In the genomic region with DNA sequence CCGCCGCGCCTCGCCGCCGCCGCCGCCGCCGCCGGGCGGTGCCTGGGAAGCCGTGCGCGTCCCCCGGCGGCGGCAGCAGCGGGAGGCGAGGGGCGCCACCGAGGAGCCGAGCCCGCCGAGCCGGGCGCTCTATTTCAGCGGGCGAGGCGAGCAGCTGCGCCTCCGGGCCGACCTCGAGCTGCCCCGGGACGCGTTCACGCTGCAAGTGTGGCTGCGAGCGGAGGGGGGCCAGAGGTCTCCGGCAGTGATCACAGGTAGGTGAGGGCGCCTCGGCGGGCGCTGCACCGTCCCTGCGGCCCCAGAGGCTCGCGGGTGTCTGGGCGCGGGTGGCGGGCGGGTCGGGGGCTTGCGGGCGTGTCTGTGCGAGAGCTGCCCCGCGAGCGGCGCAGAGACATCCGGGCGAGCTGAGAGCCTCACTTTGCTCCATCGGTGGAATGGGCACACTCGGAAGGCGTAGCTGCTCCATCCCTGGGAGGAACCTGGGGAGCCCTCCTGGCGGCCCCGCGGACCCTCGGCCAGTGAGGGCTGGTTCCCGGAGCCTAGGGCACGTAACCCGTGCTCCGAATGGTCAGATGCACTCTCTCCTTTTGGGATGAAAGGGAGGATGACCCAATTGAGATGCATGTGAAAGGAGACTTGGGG, we compare ENCODE assay signal across 9 cellular contexts. TPM values are rescaled to one million over a fixed set of nuclear protein-coding genes. Genes with fewer than 3 reads are reported as not detected.
A peak's percentile ranks its signal among the peaks of the same experiment; 100 is the strongest.
DNase-seq lines count a peak whose midpoint lies in the region; ATAC-seq, FAIRE-seq and TF ChIP-seq lines count a peak whose summit lies in the region.
"Had no signal": no experiment of that assay in that cellular context is flagged by ENCODE, and none has a peak within 500 bp of the region (broad histone marks: within the 10 kb centered on the region; RNA-seq: fewer than 3 reads in every experiment).

No MANE protein-coding gene starts in this region.

- H3F3A ChIP-seq in SK-N-SH (replicated peaks; ENCODE audit: insufficient read depth) = peaks cover 53% of the 10 kb centered on the region

- H3K36me3 ChIP-seq in SK-N-SH (replicated peaks in 1 of 2; ENCODE audit: control insufficient read depth in 1 of 2, insufficient read depth in 2 of 2, low read length in 1 of 2) (peaks cover 0 to 18% of the 10 kb centered on the region in 2 experiments), psoas muscle (ENCODE audit: insufficient read depth in 1 of 2, low read depth in 1 of 2) (no peaks in the 10 kb centered on the region)

- peak; percentile 8 to 20 for ATAC-seq in left cardiac atrium
- ATAC-seq in psoas muscle = peak in 2 of 4 donors; percentile 6 to 22
- no peak for ATAC-seq in activated CD8-positive, alpha-beta memory T cell treated with anti-CD3 and anti-CD28 coated beads, Interleukin-2, amount 10 ng/mL, durations not matched to agents 7 days and 5 days

- no peak for TF ChIP-seq RAD21 in SK-N-SH (IDR thresholded peaks at IDR 0.05; ENCODE audit: low read length)

- no peak for TF ChIP-seq EP300 in SK-N-SH (IDR thresholded peaks at IDR 0.05; ENCODE audit: borderline replicate concordance in 1 of 2, low read depth in 1 of 2, low read length in 1 of 2)

- TF ChIP-seq CTCF in SK-N-SH (IDR thresholded peaks at IDR 0.05) (no peak), psoas muscle (IDR thresholded peaks at IDR 0.05) (no peak)

- H3K9me2 ChIP-seq in SK-N-SH = no peaks in the 10 kb centered on the region

- peaks cover 19 to 33% of the 10 kb centered on the region in 2 experiments for H3K4me1 ChIP-seq in SK-N-SH (ENCODE audit: control insufficient read depth in 1 of 2, insufficient read depth in 2 of 2, low read depth in 1 of 2, low read length in 1 of 2)
- H3K4me1 ChIP-seq in psoas muscle = peaks cover 17% of the 10 kb centered on the region

- no peaks in the 10 kb centered on the region for H3K36me3 Mint-ChIP-seq in activated CD8-positive, alpha-beta memory T cell treated with anti-CD3 and anti-CD28 coated beads, Interleukin-2, amount 10 ng/mL, durations not matched to agents 7 days and 5 days

- DNase-seq in GM12891 (ENCODE audit: insufficient read length, low spot score) (peak; percentile 9), SK-N-SH (peak; percentile 83), left cardiac atrium (peak; percentile 29), psoas muscle (peak; percentile 23 to 59), NCI-H524 treated with DMSO at 0.1 percent for 48 hours (lab: John Stamatoyannopoulos, UW) (no peak), ureter (ENCODE audit: low spot score) (no peak), occipital lobe (lab: John Stamatoyannopoulos, UW) (no peak)
- no peak for DNase-seq in activated CD8-positive, alpha-beta memory T cell treated with anti-CD3 and anti-CD28 coated beads, Interleukin-2, amount 10 ng/mL, durations not matched to agents 7 days and 5 days
- DNase-seq: NK-92 treated with Interleukin-12 subunit alpha and Interleukin-12 subunit beta, amount 100 ng/mL, for 24 hours had no signal

- H3K27ac ChIP-seq in SK-N-SH (ENCODE audit: low read depth in 2 of 2, low read length in 1 of 2) (peak overlapping the region in 1 of 2 experiments; percentile 94; a peak in 3 of 4 replicates), psoas muscle (no peak overlapping the region)

- H3K4me2 ChIP-seq in SK-N-SH = peak overlapping the region; percentile 91

- intact Hi-C loops in left cardiac atrium (cut with DNase I) (loop anchor here (5.0 to 10.0 kb wide), 4 partner anchors 338 to 508 kb away; no protein-coding TSS in a partner anchor), psoas muscle (cut with DNase I) (loop anchor here (5.0 to 10.0 kb wide), 5 partner anchors 67 to 562 kb away; no protein-coding TSS in a partner anchor)

- H3K27me3 ChIP-seq in SK-N-SH (ENCODE audit: insufficient read depth) (no peaks in the 10 kb centered on the region), psoas muscle (ENCODE audit: insufficient read depth in 3 of 3, low read length in 2 of 3) (peaks cover 0 to 40% (median 3%) of the 10 kb centered on the region in 3 donors)

- H2AFZ ChIP-seq in SK-N-SH (ENCODE audit: low read depth) = no peak overlapping the region

- H3K27ac Mint-ChIP-seq in activated CD8-positive, alpha-beta memory T cell treated with anti-CD3 and anti-CD28 coated beads, Interleukin-2, amount 10 ng/mL, durations not matched to agents 7 days and 5 days = no peak overlapping the region

- H3K9ac ChIP-seq in SK-N-SH = peak overlapping the region; percentile 99

- no peak overlapping the region for H3K4me3 Mint-ChIP-seq in activated CD8-positive, alpha-beta memory T cell treated with anti-CD3 and anti-CD28 coated beads, Interleukin-2, amount 10 ng/mL, durations not matched to agents 7 days and 5 days

- TF ChIP-seq POLR2A in GM12891 (IDR thresholded peaks at IDR 0.05; ENCODE audit: low read depth, low read length) = no peak

- 0% methylated on average over 5 of the region's 74 CpGs for WGBS in SK-N-SH (ENCODE audit: low lambda C conversion rate)
- WGBS in psoas muscle, 3 donors = 1 to 2% (median 1%) methylated on average over 49 to 74 of the region's 74 CpGs

- H4K20me1 ChIP-seq in SK-N-SH (ENCODE audit: insufficient read depth) = peaks cover 10% of the 10 kb centered on the region

- H3K79me2 ChIP-seq in SK-N-SH (ENCODE audit: insufficient read depth) = peaks cover 55% of the 10 kb centered on the region

- no peaks in the 10 kb centered on the region for H3K9me3 ChIP-seq in SK-N-SH
- no peaks in the 10 kb centered on the region for H3K9me3 ChIP-seq in psoas muscle

- peaks cover 5% of the 10 kb centered on the region for H3K4me1 Mint-ChIP-seq in activated CD8-positive, alpha-beta memory T cell treated with anti-CD3 and anti-CD28 coated beads, Interleukin-2, amount 10 ng/mL, durations not matched to agents 7 days and 5 days

- peaks cover 74% of the 10 kb centered on the region for H3K27me3 Mint-ChIP-seq in activated CD8-positive, alpha-beta memory T cell treated with anti-CD3 and anti-CD28 coated beads, Interleukin-2, amount 10 ng/mL, durations not matched to agents 7 days and 5 days

- FAIRE-seq in GM12891 (lab: Jason Lieb, UNC) = no peak

- POLR2A ChIA-PET in SK-N-SH (lab: Yijun Ruan, JAX) = no interaction called here

- CTCF ChIA-PET in SK-N-SH (lab: Yijun Ruan, JAX) = interaction anchor here (1.1 to 4.1 kb wide), 7 partner anchors 9 to 561 kb away, joined by 4 to 51 read pairs (median 11); no protein-coding TSS in a partner anchor
- CTCF ChIA-PET in activated CD8-positive, alpha-beta memory T cell treated with anti-CD3 and anti-CD28 coated beads, Interleukin-2, amount 10 ng/mL, durations not matched to agents 7 days and 5 days (lab: Charles Lee) = interaction anchor here (0.9 kb wide), 1 partner anchor 9 kb away, joined by 3 read pairs; no protein-coding TSS in a partner anchor

- H3K9me3 Mint-ChIP-seq in activated CD8-positive, alpha-beta memory T cell treated with anti-CD3 and anti-CD28 coated beads, Interleukin-2, amount 10 ng/mL, durations not matched to agents 7 days and 5 days (ENCODE audit: low read depth) = no peaks in the 10 kb centered on the region

- peak overlapping the region; percentile 75 to 80 for H3K4me3 ChIP-seq in SK-N-SH (ENCODE audit: low read depth in 2 of 2, low read length in 1 of 2)
- peak overlapping the region; percentile 68 for H3K4me3 ChIP-seq in psoas muscle

TF ChIP-seq in GM12891, 5 proteins besides CTCF, POLR2A, EP300 and RAD21:
- no peak for TF ChIP-seq SPI1 (IDR thresholded peaks at IDR 0.05; ENCODE audit: low read depth, low read length)
- TF ChIP-seq POLR2AphosphoS5 (IDR thresholded peaks at IDR 0.05; ENCODE audit: low read depth, low read length) = no peak
- TF ChIP-seq PAX5 (IDR thresholded peaks at IDR 0.05; ENCODE audit: insufficient read depth, low read length, severe bottlenecking) = no peak
- TF ChIP-seq TAF1 (IDR thresholded peaks at IDR 0.05; ENCODE audit: low read depth, low read length) = no peak
- no peak for TF ChIP-seq POU2F2 (IDR thresholded peaks at IDR 0.05; ENCODE audit: low read depth, low read length)

TF ChIP-seq in SK-N-SH, 30 proteins besides CTCF, POLR2A, EP300 and RAD21:
- TF ChIP-seq, protein P1, sequence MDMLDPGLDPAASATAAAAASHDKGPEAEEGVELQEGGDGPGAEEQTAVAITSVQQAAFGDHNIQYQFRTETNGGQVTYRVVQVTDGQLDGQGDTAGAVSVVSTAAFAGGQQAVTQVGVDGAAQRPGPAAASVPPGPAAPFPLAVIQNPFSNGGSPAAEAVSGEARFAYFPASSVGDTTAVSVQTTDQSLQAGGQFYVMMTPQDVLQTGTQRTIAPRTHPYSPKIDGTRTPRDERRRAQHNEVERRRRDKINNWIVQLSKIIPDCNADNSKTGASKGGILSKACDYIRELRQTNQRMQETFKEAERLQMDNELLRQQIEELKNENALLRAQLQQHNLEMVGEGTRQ (IDR thresholded peaks at IDR 0.05; ENCODE audit: borderline replicate concordance, low read depth, low read length) = no peak
- TF ChIP-seq RFX5 (IDR thresholded peaks at IDR 0.05; ENCODE audit: low read length) = no peak

RNA-seq across cellular contexts. Expression of a gene that starts 0.9 kb away (rescaled TPM):
- 0.06 TPM for polyA plus RNA-seq in GM12891 (2012; ENCODE audit: low read depth, missing spikeins)
- polyA plus RNA-seq in SK-N-SH (2012; rRNA removed) (44.5 and 45.1 TPM in 2 replicates), psoas muscle (under 1 TPM; 0.07 to 0.18 (median 0.17) TPM)
- polyA plus RNA-seq in SK-N-SH (2012; cell fraction: cytosol; rRNA removed) = 31.9 and 38.4 TPM in 2 replicates
- polyA plus RNA-seq in SK-N-SH (2012; cell fraction: nucleus; rRNA removed) = 44.9 and 75.9 TPM in 2 replicates
- total RNA-seq in left cardiac atrium (1 to 10 TPM; 2.4 to 9.8 TPM), psoas muscle (under 1 TPM; 0.61 to 0.88 (median 0.73) TPM), ureter (4.9 TPM), occipital lobe (under 0.01 TPM)
- total RNA-seq in activated CD8-positive, alpha-beta memory T cell treated with anti-CD3 and anti-CD28 coated beads, Interleukin-2, amount 10 ng/mL, durations not matched to agents 7 days and 5 days = not detected

Comparison
In these comparisons a context has a peak if more than half of its experiments do, and no peak if none do; other contexts are left out.
1. DNase-seq: peak in GM12891 (single experiment), SK-N-SH (single experiment), left cardiac atrium (single experiment) and psoas muscle (2 of 2); none in NCI-H524 treated with DMSO at 0.1 percent for 48 hours (single experiment), activated CD8-positive, alpha-beta memory T cell treated with anti-CD3 and anti-CD28 coated beads, Interleukin-2, amount 10 ng/mL, durations not matched to agents 7 days and 5 days (single experiment), ureter (single experiment) and occipital lobe (single experiment).